ENCODE assay signal across 21 cellular contexts in genomic region chrX:1097328-1097727, GRCh38.
A peak's percentile ranks its signal among the peaks of the same experiment; 100 is the strongest.
DNase-seq lines count a peak whose midpoint lies in the region; ATAC-seq, FAIRE-seq and TF ChIP-seq lines count a peak whose summit lies in the region.
"Had no signal": no experiment of that assay in that cellular context is flagged by ENCODE, and none has a peak within 500 bp of the region (broad histone marks: within the 10 kb centered on the region; RNA-seq: fewer than 3 reads in every experiment).

No MANE protein-coding gene starts in this region.

- H3K56ac ChIP-seq in H1 (replicated peaks; ENCODE audit: insufficient read length, low read depth, low read length): no peak overlapping the region

- intact Hi-C loops in posterior vena cava (cut with DNase I): no loop called here

- H3K23me2 ChIP-seq in H1 (ENCODE audit: low read depth, low read length): peaks cover 8% of the 10 kb centered on the region; the same call in 1 of the 2 replicates

- TF ChIP-seq RAD21 in H1 (IDR thresholded peaks at IDR 0.05 in 1 of 2, conservative IDR thresholded peaks at IDR 0.05 in 1 of 2; ENCODE audit: low read depth in 2 of 2, low read length in 2 of 2): no peak

- no peak overlapping the region for H4K5ac ChIP-seq in H1 (ENCODE audit: insufficient read length, low read depth, low read length)

- TF ChIP-seq POLR2A in H1 (IDR thresholded peaks at IDR 0.05; ENCODE audit: control extremely low read depth in 1 of 2, low read depth in 2 of 2, low read length in 2 of 2) (no peak), suprapubic skin (IDR thresholded peaks at IDR 0.05) (no peak)

- no peak overlapping the region for H2BK12ac ChIP-seq in H1 (ENCODE audit: low read depth, low read length)

- H3K23ac ChIP-seq in H1 (ENCODE audit: insufficient read length): no peak overlapping the region

- peak; percentile 7 for DNase-seq in chondrocyte (ENCODE audit: low spot score)
- no peak for DNase-seq in H1 (ENCODE audit: low read depth in 1 of 2, low spot score in 2 of 2)
- DNase-seq in posterior vena cava (ENCODE audit: low spot score): peak; percentile 31
- peak; percentile 6 to 34 for DNase-seq in suprapubic skin (ENCODE audit: low spot score in 2 of 2)
- no peak for DNase-seq in KBM-7
- DNase-seq: CD4-positive, CD25-positive, alpha-beta regulatory T cell; CD8-positive, alpha-beta T cell; DMS 273 treated with DMSO at 0.1 percent for 48 hours; DMS79 treated with DMSO at 0.1 percent for 48 hours; GF-D8; GM23248; H9 had no signal

- H3K4ac ChIP-seq in H1 (replicated peaks; ENCODE audit: insufficient read length, low read depth, low read length): no peak overlapping the region

- H3K18ac ChIP-seq in H1 (ENCODE audit: extremely low read depth, low read length): no peak overlapping the region

- H3K79me2 ChIP-seq in H1 (ENCODE audit: control insufficient read depth in 1 of 2, insufficient read depth in 2 of 2, low read length in 2 of 2): no peaks in the 10 kb centered on the region

- no peak overlapping the region for H2BK120ac ChIP-seq in H1 (replicated peaks; ENCODE audit: low read depth, low read length)

- H3K4me1 ChIP-seq in H1 (replicated peaks in 1 of 4; ENCODE audit: control insufficient read depth in 3 of 4, insufficient read depth in 4 of 4, low read length in 3 of 4): no peaks in the 10 kb centered on the region; a peak in 1 of 7 replicates
- no peaks in the 10 kb centered on the region for H3K4me1 ChIP-seq in suprapubic skin
- H3K4me1 ChIP-seq: BLaER1 had no signal

- no peak overlapping the region for H3K9ac ChIP-seq in H1 (replicated peaks in 1 of 4; ENCODE audit: extremely low read depth in 1 of 4, low read depth in 3 of 4, low read length in 3 of 4)
- H3K9ac ChIP-seq: BLaER1, GM23248 had no signal

- no peaks in the 10 kb centered on the region for H3K4me1 Mint-ChIP-seq in chondrocyte (ENCODE audit: low read depth)
- H3K4me1 Mint-ChIP-seq: B cell had no signal

- H3K79me1 ChIP-seq in H1 (ENCODE audit: low read depth, low read length): no peaks in the 10 kb centered on the region

- no peak for FAIRE-seq in H1 (lab: Jason Lieb, UNC)
- FAIRE-seq: A204.1, D721Med, GM12891, GM18507 had no signal

- H3K4me3 Mint-ChIP-seq in chondrocyte (ENCODE audit: unreplicated experiment): no peak overlapping the region
- H3K4me3 Mint-ChIP-seq: B cell; CD4-positive, CD25-positive, alpha-beta regulatory T cell; CD8-positive, alpha-beta T cell; H9 had no signal

- ATAC-seq in GM19035 (IDR thresholded peaks at IDR 0.05; ENCODE audit: unreplicated experiment): no peak
- no peak for ATAC-seq in HG03039 (IDR thresholded peaks at IDR 0.05; ENCODE audit: unreplicated experiment)
- ATAC-seq: CD8-positive, alpha-beta T cell had no signal

- POLR2A ChIA-PET in H1 (lab: Charles Lee; ENCODE audit: partially characterized antibody): no interaction called here

- in situ Hi-C loops in KBM-7 (cut with MboI; ENCODE audit: low pct_unique_long_range_greater_than_20kb, low sequenced_read_pairs): no loop called here

- TF ChIP-seq CTCF in chondrocyte (IDR thresholded peaks at IDR 0.05) (no peak), H1 (IDR thresholded peaks at IDR 0.05; ENCODE audit: control extremely low read depth in 1 of 3, insufficient read depth in 1 of 3, low read depth in 1 of 3, low read length in 3 of 3) (no peak), suprapubic skin (IDR thresholded peaks at IDR 0.05) (no peak)

- no peaks in the 10 kb centered on the region for H4K20me1 ChIP-seq in H1 (replicated peaks in 1 of 2; ENCODE audit: control insufficient read depth in 1 of 2, insufficient read depth in 2 of 2, low read length in 2 of 2)
- H4K20me1 ChIP-seq: BLaER1 had no signal

- no peak overlapping the region for H4K91ac ChIP-seq in H1 (replicated peaks; ENCODE audit: insufficient read length, low read length)

- CTCF ChIA-PET in H1 (lab: Charles Lee; ENCODE audit: partially characterized antibody): no interaction called here

- H3K36me3 Mint-ChIP-seq in chondrocyte (ENCODE audit: low read depth): peaks cover 1% of the 10 kb centered on the region
- H3K36me3 Mint-ChIP-seq: CD4-positive, CD25-positive, alpha-beta regulatory T cell; CD8-positive, alpha-beta T cell had no signal

- H3K27me3 ChIP-seq in H1 (replicated peaks in 1 of 4; ENCODE audit: control insufficient read depth in 3 of 4, extremely low read depth in 1 of 4, insufficient read depth in 3 of 4, low read length in 3 of 4) (no peaks in the 10 kb centered on the region; a peak in 1 of 7 replicates), suprapubic skin (no peaks in the 10 kb centered on the region)

- no peaks in the 10 kb centered on the region for H3K36me3 ChIP-seq in H1 (ENCODE audit: control insufficient read depth in 2 of 4, insufficient read depth in 4 of 4, low read length in 3 of 4)
- H3K36me3 ChIP-seq in suprapubic skin: no peaks in the 10 kb centered on the region
- H3K36me3 ChIP-seq: BLaER1 had no signal

- H3K27ac Mint-ChIP-seq in chondrocyte (ENCODE audit: unreplicated experiment): no peak overlapping the region
- H3K27ac Mint-ChIP-seq: B cell; CD4-positive, CD25-positive, alpha-beta regulatory T cell; CD8-positive, alpha-beta T cell had no signal

- H2BK20ac ChIP-seq in H1 (ENCODE audit: low read length): no peak overlapping the region

- whole genome bisulfite sequencing in H1 (ENCODE audit: extremely low coverage in 1 of 2, insufficient coverage in 1 of 2, insufficient read length in 1 of 2, insufficient replicate concordance in 2 of 2, low coverage in 1 of 2, low lambda C conversion rate in 2 of 2, missing lambda C conversion rate in 1 of 2), 2 experiments: 85% methylated on average over 1 of the region's 1 CpG; no CpG with 5 or more reads in 1 of the 2 experiments
- 90% methylated on average over 1 of the region's 1 CpG for WGBS in suprapubic skin

- TF ChIP-seq EP300 in H1 (IDR thresholded peaks at IDR 0.05; ENCODE audit: borderline replicate concordance in 1 of 2, low read depth in 2 of 2, low read length in 2 of 2) (no peak), suprapubic skin (IDR thresholded peaks at IDR 0.05) (no peak)

- H2BK15ac ChIP-seq in H1 (ENCODE audit: low read length): no peak overlapping the region

- no peak overlapping the region for H2AFZ ChIP-seq in H1 (ENCODE audit: low read length)
- H2AFZ ChIP-seq: GM23248 had no signal

- peaks cover 6 to 7% of the 10 kb centered on the region in 2 experiments; a peak in 3 of 4 replicates for H3K9me3 ChIP-seq in H1 (ENCODE audit: insufficient read depth in 2 of 2, low read depth in 1 of 2, low read length in 1 of 2)
- peaks cover 8% of the 10 kb centered on the region for H3K9me3 ChIP-seq in suprapubic skin

- H3K27me3 Mint-ChIP-seq in chondrocyte (ENCODE audit: low read depth): peaks cover 15% of the 10 kb centered on the region
- H3K27me3 Mint-ChIP-seq: B cell; CD4-positive, CD25-positive, alpha-beta regulatory T cell had no signal

- no peak overlapping the region for H3K27ac ChIP-seq in H1 (ENCODE audit: low read depth, low read length)
- H3K27ac ChIP-seq in suprapubic skin: no peak overlapping the region
- H3K27ac ChIP-seq: BLaER1, C4-2B, GM23248 had no signal

- H2AK5ac ChIP-seq in H1 (ENCODE audit: low read depth, low read length): no peak overlapping the region

- H3K14ac ChIP-seq in H1 (ENCODE audit: insufficient read length): no peak overlapping the region

- no peak overlapping the region for H3K4me2 ChIP-seq in H1 (ENCODE audit: insufficient read depth in 1 of 2, low read depth in 2 of 2, low read length in 2 of 2)
- H3K4me2 ChIP-seq: BLaER1 had no signal

- H2BK5ac ChIP-seq in H1 (ENCODE audit: low read depth, low read length): no peak overlapping the region

- H3K9me3 Mint-ChIP-seq in chondrocyte (ENCODE audit: low read depth): peaks cover 10% of the 10 kb centered on the region

- H3K4me3 ChIP-seq in H1 (ENCODE audit: extremely low read depth in 1 of 4, insufficient read depth in 2 of 4, low read depth in 3 of 4, low read length in 4 of 4) (no peak overlapping the region), suprapubic skin (no peak overlapping the region)
- H3K4me3 ChIP-seq: BLaER1, GM23248 had no signal

- H4K8ac ChIP-seq in H1 (ENCODE audit: extremely low read depth, insufficient read depth, low read length): no peak overlapping the region; the same call in 1 of the 2 replicates

TF ChIP-seq in H1, 55 proteins besides CTCF, POLR2A, EP300 and RAD21:
- peak; percentile 78; the same call in 1 of the 2 replicates for TF ChIP-seq KDM1A (IDR thresholded peaks at IDR 0.05; ENCODE audit: borderline replicate concordance, low read length)
- no peak for TF ChIP-seq SUZ12 (IDR thresholded peaks at IDR 0.05; ENCODE audit: low read length)

Comparison
In these comparisons a context has a peak if more than half of its experiments do, and no peak if none do; other contexts are left out.
1. DNase-seq: peak in chondrocyte (single experiment), posterior vena cava (single experiment) and suprapubic skin (2 of 2); none in H1 (0 of 2) and KBM-7 (single experiment).